25 cellular contexts compared by ENCODE assay signal in genomic region chr3:129031476-129032215, GRCh38. TPM values are rescaled to one million over a fixed set of nuclear protein-coding genes. Genes with fewer than 3 reads are reported as not detected.
A peak's percentile ranks its signal among the peaks of the same experiment; 100 is the strongest.
DNase-seq lines count a peak whose midpoint lies in the region; ATAC-seq, FAIRE-seq and TF ChIP-seq lines count a peak whose summit lies in the region.
"Had no signal": no experiment of that assay in that cellular context is flagged by ENCODE, and none has a peak within 500 bp of the region (broad histone marks: within the 10 kb centered on the region; RNA-seq: fewer than 3 reads in every experiment).

No MANE protein-coding gene starts in this region.

- H3K79me1 ChIP-seq in H1 (ENCODE audit: low read depth, low read length) = no peaks in the 10 kb centered on the region

- H3K4me3 ChIP-seq in H1 (ENCODE audit: extremely low read depth in 1 of 4, insufficient read depth in 2 of 4, low read depth in 3 of 4, low read length in 4 of 4) = no peak overlapping the region
- H3K4me3 ChIP-seq in osteoblast (ENCODE audit: insufficient read depth, low read length) = no peak overlapping the region
- H3K4me3 ChIP-seq in upper lobe of right lung = no peak overlapping the region
- H3K4me3 ChIP-seq in esophagus squamous epithelium = no peak overlapping the region
- H3K4me3 ChIP-seq: MG63 had no signal

- H3K23ac ChIP-seq in H1 (ENCODE audit: insufficient read length) = no peak overlapping the region

- no peak for DNase-seq in activated CD4-positive, alpha-beta T cell treated with anti-CD3 and anti-CD28 coated beads, Interleukin-2, amount 10 ng/mL, durations not matched to agents 7 days and 5 days
- DNase-seq in activated CD4-positive, alpha-beta T cell treated with anti-CD3 and anti-CD28 coated beads, Interleukin-2, amount 10 ng/mL, durations not matched to agents 24 days and 14 days = no peak
- DNase-seq in H1 (ENCODE audit: low read depth in 1 of 2, low spot score in 2 of 2) (no peak), osteoblast (ENCODE audit: insufficient read length, low spot score, missing footprints) (peak; percentile 47), upper lobe of right lung (peak; percentile 42), esophagus squamous epithelium (lab: John Stamatoyannopoulos, UW) (no peak), NCI-H526 treated with DMSO at 0.1 percent for 48 hours (lab: John Stamatoyannopoulos, UW) (no peak), DMS153 treated with DMSO at 0.1 percent for 48 hours (lab: John Stamatoyannopoulos, UW; ENCODE audit: unreplicated experiment) (no peak)
- DNase-seq: ACHN; C1 segment of cervical spinal cord; Calu3; CD8-positive, alpha-beta T cell; DMS53; GDM1; GOT3; Kasumi-1; MG63; NCI-H1417; NCI-H1694 treated with DMSO at 0.1 percent for 48 hours; NCI-H446; NCI-H526; OCI-M1 had no signal

- no peak overlapping the region for H2BK120ac ChIP-seq in H1 (replicated peaks; ENCODE audit: low read depth, low read length)

- H4K5ac ChIP-seq in H1 (ENCODE audit: insufficient read length, low read depth, low read length) = no peak overlapping the region

- FAIRE-seq in H1 (lab: Jason Lieb, UNC) = no peak
- FAIRE-seq: GM18507, RCC 7860 had no signal

- no peak for ATAC-seq in upper lobe of right lung
- ATAC-seq: CD8-positive, alpha-beta T cell had no signal

- H3K14ac ChIP-seq in H1 (ENCODE audit: insufficient read length) = no peak overlapping the region

- no peak overlapping the region for H3K27ac ChIP-seq in H1 (ENCODE audit: low read depth, low read length)
- no peak overlapping the region for H3K27ac ChIP-seq in osteoblast (ENCODE audit: low read depth, low read length)
- no peak overlapping the region for H3K27ac ChIP-seq in upper lobe of right lung
- no peak overlapping the region for H3K27ac ChIP-seq in esophagus squamous epithelium
- H3K27ac ChIP-seq: 22Rv1 had no signal

- no peak overlapping the region for H3K18ac ChIP-seq in H1 (ENCODE audit: extremely low read depth, low read length)

- no peaks in the 10 kb centered on the region for H3K9me3 Mint-ChIP-seq in activated CD4-positive, alpha-beta T cell treated with anti-CD3 and anti-CD28 coated beads, Interleukin-2, amount 10 ng/mL, durations not matched to agents 7 days and 5 days
- no peaks in the 10 kb centered on the region for H3K9me3 Mint-ChIP-seq in activated CD4-positive, alpha-beta T cell treated with anti-CD3 and anti-CD28 coated beads, Interleukin-2, amount 10 ng/mL, durations not matched to agents 24 days and 14 days
- H3K9me3 Mint-ChIP-seq: CD8-positive, alpha-beta T cell had no signal

- H3K27ac Mint-ChIP-seq in activated CD4-positive, alpha-beta T cell treated with anti-CD3 and anti-CD28 coated beads, Interleukin-2, amount 10 ng/mL, durations not matched to agents 7 days and 5 days = peak overlapping the region; percentile 62
- H3K27ac Mint-ChIP-seq in activated CD4-positive, alpha-beta T cell treated with anti-CD3 and anti-CD28 coated beads, Interleukin-2, amount 10 ng/mL, durations not matched to agents 24 days and 14 days = no peak overlapping the region
- H3K27ac Mint-ChIP-seq: CD8-positive, alpha-beta T cell had no signal

- H3K4me1 ChIP-seq in H1 (replicated peaks in 1 of 4; ENCODE audit: control insufficient read depth in 3 of 4, insufficient read depth in 4 of 4, low read length in 3 of 4) = peaks cover 0 to 2% (median 0%) of the 10 kb centered on the region in 4 experiments; a peak in 3 of 7 replicates
- no peaks in the 10 kb centered on the region for H3K4me1 ChIP-seq in osteoblast (ENCODE audit: insufficient read depth, low read length)
- H3K4me1 ChIP-seq in upper lobe of right lung = peaks cover 8% of the 10 kb centered on the region
- peaks cover 6 to 11% (median 6%) of the 10 kb centered on the region in 3 donors for H3K4me1 ChIP-seq in esophagus squamous epithelium

- intact Hi-C loops in activated CD4-positive, alpha-beta T cell treated with anti-CD3 and anti-CD28 coated beads, Interleukin-2, amount 10 ng/mL, durations not matched to agents 24 days and 14 days (cut with micrococcal nuclease) = no loop called here
- intact Hi-C loops in upper lobe of right lung (cut with DNase I) = no loop called here
- intact Hi-C loops in esophagus squamous epithelium (cut with DNase I) = no loop called here

- POLR2A ChIA-PET in activated CD4-positive, alpha-beta T cell treated with anti-CD3 and anti-CD28 coated beads, Interleukin-2, amount 10 ng/mL, durations not matched to agents 7 days and 5 days (lab: Charles Lee) = no interaction called here
- POLR2A ChIA-PET in H1 (lab: Charles Lee; ENCODE audit: partially characterized antibody) = no interaction called here

- H2BK12ac ChIP-seq in H1 (ENCODE audit: low read depth, low read length) = no peak overlapping the region

- H3K79me2 ChIP-seq in H1 (ENCODE audit: control insufficient read depth in 1 of 2, insufficient read depth in 2 of 2, low read length in 2 of 2) (no peaks in the 10 kb centered on the region), osteoblast (ENCODE audit: insufficient read depth, low read length) (no peaks in the 10 kb centered on the region)

- no peak for TF ChIP-seq CTCF in H1 (IDR thresholded peaks at IDR 0.05; ENCODE audit: control extremely low read depth in 1 of 3, insufficient read depth in 1 of 3, low read depth in 1 of 3, low read length in 3 of 3)
- no peak for TF ChIP-seq CTCF in osteoblast (IDR thresholded peaks at IDR 0.05; ENCODE audit: extremely low read depth, low read depth, low read length)
- no peak for TF ChIP-seq CTCF in upper lobe of right lung (IDR thresholded peaks at IDR 0.05)
- TF ChIP-seq CTCF in esophagus squamous epithelium (IDR thresholded peaks at IDR 0.05) = no peak

- no peak overlapping the region for H2BK5ac ChIP-seq in H1 (ENCODE audit: low read depth, low read length)

- H3K56ac ChIP-seq in H1 (replicated peaks; ENCODE audit: insufficient read length, low read depth, low read length) = no peak overlapping the region

- WGBS in H1 (ENCODE audit: extremely low coverage in 1 of 2, insufficient coverage in 1 of 2, insufficient read length in 1 of 2, insufficient replicate concordance in 2 of 2, low coverage in 1 of 2, low lambda C conversion rate in 2 of 2, missing lambda C conversion rate in 1 of 2), 2 experiments = 94% methylated on average over 10 of the region's 10 CpGs; no CpG with 5 or more reads in 1 of the 2 experiments
- WGBS in esophagus squamous epithelium, 2 donors = 44 to 79% methylated on average over 4 to 6 of the region's 10 CpGs

- no peak overlapping the region for H3K4ac ChIP-seq in H1 (replicated peaks; ENCODE audit: insufficient read length, low read depth, low read length)

- no peak overlapping the region for H2AFZ ChIP-seq in H1 (ENCODE audit: low read length)
- H2AFZ ChIP-seq in osteoblast (ENCODE audit: low read length) = no peak overlapping the region

- no peak overlapping the region for H3K4me2 ChIP-seq in H1 (ENCODE audit: insufficient read depth in 1 of 2, low read depth in 2 of 2, low read length in 2 of 2)
- H3K4me2 ChIP-seq in osteoblast (ENCODE audit: insufficient read depth, low read length) = no peak overlapping the region

- peaks cover under 1% of the 10 kb centered on the region for H3K27me3 Mint-ChIP-seq in activated CD4-positive, alpha-beta T cell treated with anti-CD3 and anti-CD28 coated beads, Interleukin-2, amount 10 ng/mL, durations not matched to agents 7 days and 5 days
- H3K27me3 Mint-ChIP-seq in activated CD4-positive, alpha-beta T cell treated with anti-CD3 and anti-CD28 coated beads, Interleukin-2, amount 10 ng/mL, durations not matched to agents 24 days and 14 days = peaks cover 4% of the 10 kb centered on the region

- H3K9ac ChIP-seq in H1 (replicated peaks in 1 of 4; ENCODE audit: extremely low read depth in 1 of 4, low read depth in 3 of 4, low read length in 3 of 4) = no peak overlapping the region

- H3K23me2 ChIP-seq in H1 (ENCODE audit: low read depth, low read length) = no peaks in the 10 kb centered on the region; the same call in 1 of the 2 replicates

- CTCF ChIA-PET in activated CD4-positive, alpha-beta T cell treated with anti-CD3 and anti-CD28 coated beads, Interleukin-2, amount 10 ng/mL, durations not matched to agents 7 days and 5 days (lab: Charles Lee) = interaction anchor here (1.0 to 2.5 kb wide), 4 partner anchors 22 to 213 kb away, joined by 3 to 8 read pairs (median 4); no protein-coding TSS in a partner anchor
- CTCF ChIA-PET in H1 (lab: Charles Lee; ENCODE audit: partially characterized antibody) = interaction anchor here (0.7 to 5.7 kb wide), 6 partner anchors 8 to 61 kb away, joined by 3 to 28 read pairs (median 5); no protein-coding TSS in a partner anchor

- TF ChIP-seq POLR2A in H1 (IDR thresholded peaks at IDR 0.05; ENCODE audit: control extremely low read depth in 1 of 2, low read depth in 2 of 2, low read length in 2 of 2) = no peak
- no peak for TF ChIP-seq POLR2A in esophagus squamous epithelium (IDR thresholded peaks at IDR 0.05)

- H3K9me3 ChIP-seq in H1 (ENCODE audit: insufficient read depth in 2 of 2, low read depth in 1 of 2, low read length in 1 of 2) = no peaks in the 10 kb centered on the region
- no peaks in the 10 kb centered on the region for H3K9me3 ChIP-seq in osteoblast (ENCODE audit: low read depth, low read length)
- H3K9me3 ChIP-seq in upper lobe of right lung = no peaks in the 10 kb centered on the region
- no peaks in the 10 kb centered on the region for H3K9me3 ChIP-seq in esophagus squamous epithelium
- H3K9me3 ChIP-seq: MG63 had no signal

- H3K36me3 ChIP-seq in H1 (ENCODE audit: control insufficient read depth in 2 of 4, insufficient read depth in 4 of 4, low read length in 3 of 4) (no peaks in the 10 kb centered on the region), osteoblast (ENCODE audit: insufficient read depth, low read length) (no peaks in the 10 kb centered on the region), upper lobe of right lung (peaks cover 6% of the 10 kb centered on the region), esophagus squamous epithelium (peaks cover 0 to 13% (median 0%) of the 10 kb centered on the region in 3 donors)
- H3K36me3 ChIP-seq: MG63 had no signal

- H4K20me1 ChIP-seq in H1 (replicated peaks in 1 of 2; ENCODE audit: control insufficient read depth in 1 of 2, insufficient read depth in 2 of 2, low read length in 2 of 2) = no peaks in the 10 kb centered on the region
- H4K20me1 ChIP-seq in osteoblast (ENCODE audit: insufficient read depth, low read length) = no peaks in the 10 kb centered on the region

- H4K8ac ChIP-seq in H1 (ENCODE audit: extremely low read depth, insufficient read depth, low read length) = peak overlapping the region; percentile 68; the same call in 1 of the 2 replicates

- TF ChIP-seq EP300 in H1 (IDR thresholded peaks at IDR 0.05; ENCODE audit: borderline replicate concordance in 1 of 2, low read depth in 2 of 2, low read length in 2 of 2) = no peak

- no peak overlapping the region for H2BK20ac ChIP-seq in H1 (ENCODE audit: low read length)

- no peak overlapping the region for H2BK15ac ChIP-seq in H1 (ENCODE audit: low read length)

- H4K91ac ChIP-seq in H1 (replicated peaks; ENCODE audit: insufficient read length, low read length) = no peak overlapping the region

- no peak overlapping the region for H2AK5ac ChIP-seq in H1 (ENCODE audit: low read depth, low read length)

- H3K27me3 ChIP-seq in H1 (replicated peaks in 1 of 4; ENCODE audit: control insufficient read depth in 3 of 4, extremely low read depth in 1 of 4, insufficient read depth in 3 of 4, low read length in 3 of 4) (peaks cover 1 to 6% (median 4%) of the 10 kb centered on the region in 4 experiments), osteoblast (ENCODE audit: insufficient read depth, low read length) (peaks cover 10% of the 10 kb centered on the region), upper lobe of right lung (no peaks in the 10 kb centered on the region), esophagus squamous epithelium (no peaks in the 10 kb centered on the region)
- H3K27me3 ChIP-seq: MG63 had no signal

- H3K4me3 Mint-ChIP-seq in activated CD4-positive, alpha-beta T cell treated with anti-CD3 and anti-CD28 coated beads, Interleukin-2, amount 10 ng/mL, durations not matched to agents 7 days and 5 days = no peak overlapping the region
- no peak overlapping the region for H3K4me3 Mint-ChIP-seq in activated CD4-positive, alpha-beta T cell treated with anti-CD3 and anti-CD28 coated beads, Interleukin-2, amount 10 ng/mL, durations not matched to agents 24 days and 14 days
- H3K4me3 Mint-ChIP-seq: CD8-positive, alpha-beta T cell had no signal

- H3K4me1 Mint-ChIP-seq in activated CD4-positive, alpha-beta T cell treated with anti-CD3 and anti-CD28 coated beads, Interleukin-2, amount 10 ng/mL, durations not matched to agents 7 days and 5 days = peaks cover 20% of the 10 kb centered on the region
- peaks cover 8% of the 10 kb centered on the region for H3K4me1 Mint-ChIP-seq in activated CD4-positive, alpha-beta T cell treated with anti-CD3 and anti-CD28 coated beads, Interleukin-2, amount 10 ng/mL, durations not matched to agents 24 days and 14 days

- no peaks in the 10 kb centered on the region for H3K36me3 Mint-ChIP-seq in activated CD4-positive, alpha-beta T cell treated with anti-CD3 and anti-CD28 coated beads, Interleukin-2, amount 10 ng/mL, durations not matched to agents 7 days and 5 days (ENCODE audit: low read depth)
- H3K36me3 Mint-ChIP-seq in activated CD4-positive, alpha-beta T cell treated with anti-CD3 and anti-CD28 coated beads, Interleukin-2, amount 10 ng/mL, durations not matched to agents 24 days and 14 days (ENCODE audit: low read depth) = no peaks in the 10 kb centered on the region
- H3K36me3 Mint-ChIP-seq: CD8-positive, alpha-beta T cell had no signal

- no peak for TF ChIP-seq RAD21 in H1 (IDR thresholded peaks at IDR 0.05 in 1 of 2, conservative IDR thresholded peaks at IDR 0.05 in 1 of 2; ENCODE audit: low read depth in 2 of 2, low read length in 2 of 2)

RNA-seq across cellular contexts. Expression of gene GP9, which starts 28.9 kb away (rescaled TPM):
- total RNA-seq in activated CD4-positive, alpha-beta T cell treated with anti-CD3 and anti-CD28 coated beads, Interleukin-2, amount 10 ng/mL, durations not matched to agents 7 days and 5 days = not detected
- total RNA-seq in activated CD4-positive, alpha-beta T cell treated with anti-CD3 and anti-CD28 coated beads, Interleukin-2, amount 10 ng/mL, durations not matched to agents 24 days and 14 days = not detected in 2 replicates
- total RNA-seq in H1 (2021; fragmentation: NEBNext Ultra II Directional; extraction: Animal tissue kit (Norgen Biotek cat#: 25700)) = not detected in 2 replicates
- polyA plus RNA-seq in H1 (2011; rRNA removed) = not detected in 2 replicates
- polyA plus RNA-seq in H1 (2011; cell fraction: cytosol; rRNA removed) = not detected
- polyA plus RNA-seq in H1 (2011; cell fraction: nucleus; rRNA removed) = not detected
- not detected in 4 replicates for polyA plus RNA-seq in H1 (2012, experiment 1 of 2)
- polyA plus RNA-seq in H1 (2012, experiment 2 of 2) = not detected
- polyA plus RNA-seq in H1 (2013, experiment 1 of 2) = not detected
- polyA plus RNA-seq in H1 (2013, experiment 2 of 2) = not detected
- polyA minus RNA-seq in H1 (2011; rRNA and poly(A)+ RNA removed) = not detected in 2 replicates
- polyA minus RNA-seq in H1 (2011; cell fraction: cytosol; rRNA and poly(A)+ RNA removed) = not detected
- polyA minus RNA-seq in H1 (2011; cell fraction: nucleus; rRNA and poly(A)+ RNA removed) = not detected
- total RNA-seq in osteoblast (not detected in 2 replicates), upper lobe of right lung (1.2 TPM), esophagus squamous epithelium (not detected)
- total RNA-seq: Calu3; CD8-positive, alpha-beta T cell had no signal

RNA-seq across cellular contexts. Expression of gene EFCC1, which starts 30.5 kb away (rescaled TPM):
- total RNA-seq in activated CD4-positive, alpha-beta T cell treated with anti-CD3 and anti-CD28 coated beads, Interleukin-2, amount 10 ng/mL, durations not matched to agents 7 days and 5 days = under 1 TPM in 1 of 2 experiments, not detected in 1; 0.07 TPM
- 0.36 and 0.37 TPM in 2 replicates for total RNA-seq in activated CD4-positive, alpha-beta T cell treated with anti-CD3 and anti-CD28 coated beads, Interleukin-2, amount 10 ng/mL, durations not matched to agents 24 days and 14 days
- 0.37 and 0.44 TPM in 2 replicates for total RNA-seq in H1 (2021; fragmentation: NEBNext Ultra II Directional; extraction: Animal tissue kit (Norgen Biotek cat#: 25700))
- polyA plus RNA-seq in H1 (2011; rRNA removed) = 0.14 and 0.30 TPM in 2 replicates
- polyA plus RNA-seq in H1 (2011; cell fraction: cytosol; rRNA removed) = 0.18 TPM
- polyA plus RNA-seq in H1 (2011; cell fraction: nucleus; rRNA removed) = 0.40 TPM
- 0.08 to 0.13 TPM in 2 of 4 replicates, not detected in the others for polyA plus RNA-seq in H1 (2012, experiment 1 of 2)
- polyA plus RNA-seq in H1 (2012, experiment 2 of 2) = 0.10 TPM
- polyA plus RNA-seq in H1 (2013, experiment 1 of 2) = 0.02 TPM
- polyA plus RNA-seq in H1 (2013, experiment 2 of 2) = 0.07 TPM
- 0.32 and 0.41 TPM in 2 replicates for polyA minus RNA-seq in H1 (2011; rRNA and poly(A)+ RNA removed)
- polyA minus RNA-seq in H1 (2011; cell fraction: cytosol; rRNA and poly(A)+ RNA removed) = not detected
- 0.20 TPM for polyA minus RNA-seq in H1 (2011; cell fraction: nucleus; rRNA and poly(A)+ RNA removed)
- total RNA-seq in osteoblast = not detected in 2 replicates
- total RNA-seq in upper lobe of right lung = 17.2 TPM
- total RNA-seq in esophagus squamous epithelium = 1 to 10 TPM in 1 of 4 donors, under 1 TPM in 3; 0.19 to 2.9 (median 0.48) TPM
- total RNA-seq: Calu3 had no signal

RNA-seq across cellular contexts. Expression of gene CFAP92, which starts 37.8 kb away (rescaled TPM):
- total RNA-seq in activated CD4-positive, alpha-beta T cell treated with anti-CD3 and anti-CD28 coated beads, Interleukin-2, amount 10 ng/mL, durations not matched to agents 7 days and 5 days = under 1 TPM in 1 of 2 experiments, not detected in 1; 0.10 TPM
- 0.17 TPM in 1 of 2 replicates, not detected in the other for total RNA-seq in activated CD4-positive, alpha-beta T cell treated with anti-CD3 and anti-CD28 coated beads, Interleukin-2, amount 10 ng/mL, durations not matched to agents 24 days and 14 days
- total RNA-seq in H1 (2021; fragmentation: NEBNext Ultra II Directional; extraction: Animal tissue kit (Norgen Biotek cat#: 25700)) = 2.0 and 2.4 TPM in 2 replicates
- 0.77 and 1.2 TPM in 2 replicates for polyA plus RNA-seq in H1 (2011; rRNA removed)
- 0.94 TPM for polyA plus RNA-seq in H1 (2011; cell fraction: cytosol; rRNA removed)
- 1.2 TPM for polyA plus RNA-seq in H1 (2011; cell fraction: nucleus; rRNA removed)
- 1.1 to 1.6 TPM (median 1.2 TPM) in 4 replicates for polyA plus RNA-seq in H1 (2012, experiment 1 of 2)
- polyA plus RNA-seq in H1 (2012, experiment 2 of 2) = 0.60 TPM
- 1.4 TPM for polyA plus RNA-seq in H1 (2013, experiment 1 of 2)
- polyA plus RNA-seq in H1 (2013, experiment 2 of 2) = 1.6 TPM
- 1.00 and 1.1 TPM in 2 replicates for polyA minus RNA-seq in H1 (2011; rRNA and poly(A)+ RNA removed)
- polyA minus RNA-seq in H1 (2011; cell fraction: cytosol; rRNA and poly(A)+ RNA removed) = 0.73 TPM
- 2.2 TPM for polyA minus RNA-seq in H1 (2011; cell fraction: nucleus; rRNA and poly(A)+ RNA removed)
- not detected in 2 replicates for total RNA-seq in osteoblast
- 1.9 TPM for total RNA-seq in upper lobe of right lung
- total RNA-seq in esophagus squamous epithelium = 1 to 10 TPM in 1 of 4 donors, under 1 TPM in 3; 0.40 to 1.4 (median 0.98) TPM

Comparison
In these comparisons a context has a peak if more than half of its experiments do, and no peak if none do; other contexts are left out.
1. DNase-seq: peak in osteoblast (single experiment) and upper lobe of right lung (single experiment); none in activated CD4-positive, alpha-beta T cell treated with anti-CD3 and anti-CD28 coated beads, Interleukin-2, amount 10 ng/mL, durations not matched to agents 7 days and 5 days (single experiment), activated CD4-positive, alpha-beta T cell treated with anti-CD3 and anti-CD28 coated beads, Interleukin-2, amount 10 ng/mL, durations not matched to agents 24 days and 14 days (single experiment), H1 (0 of 2), esophagus squamous epithelium (single experiment), NCI-H526 treated with DMSO at 0.1 percent for 48 hours (single experiment) and DMS153 treated with DMSO at 0.1 percent for 48 hours (single experiment).